Comparison of ENCODE assay signal across 11 cellular contexts in the genomic region with DNA sequence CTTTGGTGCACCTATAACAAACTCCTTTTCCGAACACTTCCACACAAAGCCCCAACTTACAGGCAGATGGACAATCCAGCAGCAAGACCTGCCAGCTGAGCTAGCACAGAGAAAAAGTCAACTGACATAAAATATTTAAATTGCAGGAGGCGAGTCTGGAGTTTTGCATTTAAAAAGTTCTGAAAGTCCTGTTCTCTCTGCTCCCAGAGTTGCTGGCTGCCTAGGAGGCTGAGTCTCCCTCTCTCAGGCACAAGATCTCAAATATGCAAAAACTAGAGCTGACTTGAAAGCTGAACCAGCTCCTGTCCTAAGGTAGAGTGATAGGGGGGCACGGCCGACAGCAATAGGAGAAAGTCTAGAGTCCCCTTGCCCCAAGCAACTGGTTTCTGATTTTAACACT. TPM values are rescaled to one million over a fixed set of nuclear protein-coding genes. Genes with fewer than 3 reads are reported as not detected.
DNase-seq lines count a peak whose midpoint lies in the region; ATAC-seq and TF ChIP-seq lines count a peak whose summit lies in the region.
"Had no signal": no experiment of that assay in that cellular context is flagged by ENCODE, and none has a peak within 500 bp of the region (broad histone marks: within the 10 kb centered on the region; RNA-seq: fewer than 3 reads in every experiment).

No MANE protein-coding gene starts in this region.

- no peak overlapping the region for H2AFZ ChIP-seq in H9 (ENCODE audit: low read length)

- intact Hi-C loops in right lobe of liver (cut with DNase I) (no loop called here), spleen (cut with DNase I; ENCODE audit: low total_unique reads) (no loop called here)

- no peak overlapping the region for H2BK5ac ChIP-seq in H9 (ENCODE audit: insufficient read length, low read length)

- H3K4me2 ChIP-seq in H9 (ENCODE audit: insufficient read depth, insufficient read length, low read length): peak overlapping the region; percentile 93
- H3K4me2 ChIP-seq: KMS-11 had no signal

- DNase-seq in H9 (no peak), right lobe of liver (no peak), spleen (no peak), iPS-NIHi11 (ENCODE audit: low spot score) (no peak)
- no peak for DNase-seq in activated T-cell treated with anti-CD3 and anti-CD28 coated beads, Interleukin-2, amount 50 U/mL, for 1 hour
- DNase-seq: activated B cell treated with CpG ODN at 0.5 μM for 24 hours, DMS79 treated with DMSO at 0.1 percent for 48 hours had no signal

- peaks cover 76 to 79% of the 10 kb centered on the region in 2 experiments for H3K4me1 Mint-ChIP-seq in H9

- no peaks in the 10 kb centered on the region; a peak in 1 of 7 replicates for H3K36me3 Mint-ChIP-seq in H9 (ENCODE audit: insufficient read depth in 1 of 3, low read depth in 3 of 3)

- H3K9ac ChIP-seq in H9 (ENCODE audit: extremely low read depth, insufficient read length, low read length): peak overlapping the region; percentile 40
- H3K9ac ChIP-seq: KMS-11 had no signal

- peak overlapping the region; percentile 65 to 86 for H3K4me3 Mint-ChIP-seq in H9
- H3K4me3 Mint-ChIP-seq: activated B cell treated with CpG ODN at 0.5 μM for 24 hours had no signal

- H3K9me3 ChIP-seq in H9 (ENCODE audit: control insufficient read depth, low read depth, low read length): no peaks in the 10 kb centered on the region
- no peaks in the 10 kb centered on the region for H3K9me3 ChIP-seq in right lobe of liver
- no peaks in the 10 kb centered on the region for H3K9me3 ChIP-seq in spleen

- ATAC-seq in right lobe of liver (no peak), HG03439 (IDR thresholded peaks at IDR 0.05; ENCODE audit: unreplicated experiment) (no peak), GM19452 (IDR thresholded peaks at IDR 0.05; ENCODE audit: unreplicated experiment) (no peak)

- H3K4me1 ChIP-seq in H9 (ENCODE audit: insufficient read depth, low read length) (peaks cover 8% of the 10 kb centered on the region; the same call in 1 of the 2 replicates), right lobe of liver (peaks cover 0 to 4% (median 0%) of the 10 kb centered on the region in 4 donors), spleen (peaks cover 0 to 32% (median 21%) of the 10 kb centered on the region in 6 donors)

- no peak overlapping the region for H2BK20ac ChIP-seq in H9 (ENCODE audit: low read depth, low read length, poor library complexity, severe bottlenecking)

- peaks cover 11% of the 10 kb centered on the region for H3K23me2 ChIP-seq in H9 (ENCODE audit: insufficient read length, low read depth, low read length, poor library complexity, severe bottlenecking)

- WGBS in H9 (ENCODE audit: extremely low coverage, insufficient read length, low lambda C conversion rate): no CpG with 5 or more reads among the region's 4 CpGs
- WGBS in right lobe of liver (ENCODE audit: insufficient coverage, low coverage, low lambda C conversion rate, missing lambda C conversion rate): 37% methylated on average over 4 of the region's 4 CpGs
- 36 to 53% (median 43%) methylated on average over 4 of the region's 4 CpGs for WGBS in spleen, 5 donors

- no peak overlapping the region for H3T11ph ChIP-seq in H9 (ENCODE audit: low read length)

- H3K23ac ChIP-seq in H9 (ENCODE audit: insufficient read length, low read depth, low read length): no peak overlapping the region

- no peaks in the 10 kb centered on the region for H3K27me3 Mint-ChIP-seq in H9 (ENCODE audit: low read depth)

- no peak overlapping the region for H2AK5ac ChIP-seq in H9 (ENCODE audit: insufficient read length, low read length)

- no peak overlapping the region for H4K5ac ChIP-seq in H9 (ENCODE audit: insufficient read length, low read depth, low read length)

- no peak overlapping the region for H2BK12ac ChIP-seq in H9 (ENCODE audit: insufficient read length, low read depth, low read length)

- H3K27ac ChIP-seq in H9 (ENCODE audit: insufficient read length, low read depth, low read length) (no peak overlapping the region), cingulate gyrus (ENCODE audit: low read depth, low read length) (peak overlapping the region; percentile 49), right lobe of liver (peak overlapping the region; percentile 27 to 55 (median 48)), spleen (peak overlapping the region; percentile 43 to 85 (median 77))
- H3K27ac ChIP-seq: KMS-11 had no signal

- H4K20me1 ChIP-seq in H9 (ENCODE audit: control insufficient read depth, insufficient read depth, insufficient read length): no peaks in the 10 kb centered on the region

- no peak overlapping the region for H3K56ac ChIP-seq in H9 (ENCODE audit: insufficient read length, low read depth, low read length)

- H3K36me3 ChIP-seq in right lobe of liver (no peaks in the 10 kb centered on the region), spleen (no peaks in the 10 kb centered on the region)

- H2BK15ac ChIP-seq in H9 (ENCODE audit: low read depth, low read length): no peak overlapping the region

- no peak overlapping the region for H4K91ac ChIP-seq in H9 (ENCODE audit: insufficient read length, low read depth, low read length)

- no peak overlapping the region for H2BK120ac ChIP-seq in H9 (ENCODE audit: low read depth, low read length, poor library complexity, severe bottlenecking)

- H3K4ac ChIP-seq in H9 (ENCODE audit: low read depth, low read length): no peak overlapping the region

- H4K8ac ChIP-seq in H9 (replicated peaks; ENCODE audit: insufficient read length, low read depth, low read length): no peak overlapping the region

- H3K18ac ChIP-seq in H9 (ENCODE audit: insufficient read length, low read depth, low read length): no peak overlapping the region

- peak overlapping the region in 2 of 3 experiments; percentile 16 to 76; a peak in 5 of 7 replicates for H3K27ac Mint-ChIP-seq in H9
- H3K27ac Mint-ChIP-seq: activated B cell treated with CpG ODN at 0.5 μM for 24 hours had no signal

- TF ChIP-seq POLR2A in right lobe of liver (IDR thresholded peaks at IDR 0.05): no peak
- TF ChIP-seq POLR2A in spleen (IDR thresholded peaks at IDR 0.05): no peak

- H3K14ac ChIP-seq in H9 (ENCODE audit: insufficient read depth, low read length): no peak overlapping the region

- no peaks in the 10 kb centered on the region for H3K27me3 ChIP-seq in H9 (ENCODE audit: insufficient read depth, low read length)
- no peaks in the 10 kb centered on the region for H3K27me3 ChIP-seq in right lobe of liver
- peaks cover 0 to 6% (median 0%) of the 10 kb centered on the region in 7 donors for H3K27me3 ChIP-seq in spleen (replicated peaks in 1 of 7)

- no peaks in the 10 kb centered on the region for H3K9me3 Mint-ChIP-seq in H9
- H3K9me3 Mint-ChIP-seq: activated B cell treated with CpG ODN at 0.5 μM for 24 hours had no signal

- H3K79me1 ChIP-seq in H9 (ENCODE audit: insufficient read depth, low read depth, low read length, poor library complexity, severe bottlenecking): no peaks in the 10 kb centered on the region

- peaks cover 12% of the 10 kb centered on the region; the same call in 1 of the 2 replicates for H3K79me2 ChIP-seq in H9 (ENCODE audit: insufficient read depth, low read length)

- peak overlapping the region; percentile 8 to 48 (median 36) for H3K4me3 ChIP-seq in right lobe of liver
- peak overlapping the region; percentile 29 to 73 (median 50) for H3K4me3 ChIP-seq in spleen

- TF ChIP-seq CTCF in H9 (conservative IDR thresholded peaks at IDR 0.05) (no peak), right lobe of liver (IDR thresholded peaks at IDR 0.05) (no peak), spleen (IDR thresholded peaks at IDR 0.05 in 8 of 11, conservative IDR thresholded peaks at IDR 0.05 in 3 of 11) (no peak)

RNA-seq across cellular contexts. Expression of gene LDB2, which starts 1.1 kb away (rescaled TPM):
- total RNA-seq in H9 (2021) (22.5 and 25.8 TPM in 2 replicates), right lobe of liver (10 to 100 TPM; 11.4 to 26.6 (median 17.3) TPM), spleen (100 to 1,000 TPM; 113 to 257 (median 149) TPM)
- polyA plus RNA-seq in spleen: 10 to 100 TPM; 24.1 to 52.2 (median 28.1) TPM
- total RNA-seq: activated B cell treated with CpG ODN at 0.5 μM for 24 hours had no signal
